Comparison of ENCODE assay signal across 8 cellular contexts in genomic region chr11:12888525-12889158, GRCh38.
DNase-seq lines count a peak whose midpoint lies in the region; ATAC-seq and TF ChIP-seq lines count a peak whose summit lies in the region.

No MANE protein-coding gene starts in this region.

- no peaks in the 10 kb centered on the region for H3K9me3 Mint-ChIP-seq in nephron progenitor cell

- no peaks in the 10 kb centered on the region for H3K27me3 Mint-ChIP-seq in nephron progenitor cell (ENCODE audit: low read depth, poor library complexity)

- peak; percentile 57 for DNase-seq in 8988T
- peak; percentile 70 for DNase-seq in HuH-7.5 (ENCODE audit: low spot score)
- DNase-seq in OCI-M1 (lab: John Stamatoyannopoulos, UW): peak; percentile 85
- peak; percentile 62 for DNase-seq in activated T-cell treated with anti-CD3 and anti-CD28 coated beads, Interleukin-2, amount 50 U/mL, for 1 hour
- DNase-seq in fibroblast of gingiva (ENCODE audit: low read depth): peak; percentile 87
- DNase-seq in nephron progenitor cell: peak; percentile 82
- peak; percentile 28 for DNase-seq in stimulated activated naive CD4-positive, alpha-beta T cell treated with Interleukin-2 at 50 U/mL for 16 hours (lab: John Stamatoyannopoulos, UW)

- peak; percentile 81 for TF ChIP-seq CTCF in nephron progenitor cell (IDR thresholded peaks at IDR 0.05)

- peak; percentile 75 for ATAC-seq in GM18511 (IDR thresholded peaks at IDR 0.05; ENCODE audit: unreplicated experiment)

- H3K4me1 Mint-ChIP-seq in nephron progenitor cell: peaks cover 32% of the 10 kb centered on the region

- no peak overlapping the region for H3K4me3 Mint-ChIP-seq in nephron progenitor cell

- peak overlapping the region; percentile 86 for H3K27ac Mint-ChIP-seq in nephron progenitor cell

- peaks cover 47% of the 10 kb centered on the region for H3K36me3 Mint-ChIP-seq in nephron progenitor cell (ENCODE audit: low read depth)

Comparison
In these comparisons a context has a peak if more than half of its experiments do, and no peak if none do; other contexts are left out.
1. Peak in every context shown above with its lines: DNase-seq and ATAC-seq.
2. DNase-seq: peak in every context shown above with its lines; median percentile 87 in fibroblast of gingiva; 85 in OCI-M1; 82 in nephron progenitor cell; 70 in HuH-7.5; 62 in activated T-cell treated with anti-CD3 and anti-CD28 coated beads, Interleukin-2, amount 50 U/mL, for 1 hour; 57 in 8988T; 28 in stimulated activated naive CD4-positive, alpha-beta T cell treated with Interleukin-2 at 50 U/mL for 16 hours.